Comparison of ENCODE assay signal across 1 cellular context in the genomic region with DNA sequence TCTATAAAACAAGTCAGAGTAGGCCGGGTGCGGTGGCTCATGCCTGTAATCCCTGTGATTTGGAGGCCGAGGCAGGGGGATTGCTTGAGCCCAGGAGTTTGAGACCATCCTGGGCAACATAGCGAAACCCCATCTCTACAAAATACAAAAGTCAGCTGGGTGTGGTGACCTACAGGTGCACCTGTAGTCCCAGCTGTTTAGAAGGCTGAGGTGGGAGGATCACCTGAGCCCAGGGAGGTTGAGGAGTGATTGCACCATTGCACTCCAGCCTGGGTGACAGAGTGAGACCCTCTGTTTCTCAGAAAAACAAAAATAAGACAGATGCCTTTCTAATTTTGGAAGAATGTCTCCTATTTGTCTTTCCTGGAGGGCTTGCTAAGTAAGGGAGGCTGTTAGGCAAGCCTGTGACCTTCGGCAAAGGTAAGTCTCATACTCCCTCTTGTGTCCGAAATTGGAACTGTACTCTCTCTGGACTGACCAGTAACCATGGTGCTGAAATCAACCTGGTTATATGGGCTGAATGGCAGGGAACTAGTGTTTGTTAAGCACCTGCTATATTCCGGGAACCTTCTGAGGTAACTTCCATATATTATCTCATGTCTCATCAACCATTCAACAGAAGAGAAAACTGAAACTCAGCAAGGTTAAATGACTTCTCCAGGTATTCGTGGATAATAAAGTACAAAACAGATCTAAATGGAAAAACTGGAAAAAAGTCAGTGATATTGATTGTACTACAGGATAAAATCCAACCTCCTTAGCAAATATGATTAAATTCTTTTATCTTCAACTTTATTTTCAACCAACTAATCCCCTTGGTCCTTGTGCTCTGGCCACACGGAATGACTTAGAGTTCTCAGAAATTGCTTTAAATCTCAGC.
TF ChIP-seq lines count a peak whose summit lies in the region.

No MANE protein-coding gene starts in this region.

TF ChIP-seq in Ishikawa, 13 proteins besides CTCF, POLR2A, EP300 and RAD21 (continued from another document):
- TF ChIP-seq, protein P1, sequence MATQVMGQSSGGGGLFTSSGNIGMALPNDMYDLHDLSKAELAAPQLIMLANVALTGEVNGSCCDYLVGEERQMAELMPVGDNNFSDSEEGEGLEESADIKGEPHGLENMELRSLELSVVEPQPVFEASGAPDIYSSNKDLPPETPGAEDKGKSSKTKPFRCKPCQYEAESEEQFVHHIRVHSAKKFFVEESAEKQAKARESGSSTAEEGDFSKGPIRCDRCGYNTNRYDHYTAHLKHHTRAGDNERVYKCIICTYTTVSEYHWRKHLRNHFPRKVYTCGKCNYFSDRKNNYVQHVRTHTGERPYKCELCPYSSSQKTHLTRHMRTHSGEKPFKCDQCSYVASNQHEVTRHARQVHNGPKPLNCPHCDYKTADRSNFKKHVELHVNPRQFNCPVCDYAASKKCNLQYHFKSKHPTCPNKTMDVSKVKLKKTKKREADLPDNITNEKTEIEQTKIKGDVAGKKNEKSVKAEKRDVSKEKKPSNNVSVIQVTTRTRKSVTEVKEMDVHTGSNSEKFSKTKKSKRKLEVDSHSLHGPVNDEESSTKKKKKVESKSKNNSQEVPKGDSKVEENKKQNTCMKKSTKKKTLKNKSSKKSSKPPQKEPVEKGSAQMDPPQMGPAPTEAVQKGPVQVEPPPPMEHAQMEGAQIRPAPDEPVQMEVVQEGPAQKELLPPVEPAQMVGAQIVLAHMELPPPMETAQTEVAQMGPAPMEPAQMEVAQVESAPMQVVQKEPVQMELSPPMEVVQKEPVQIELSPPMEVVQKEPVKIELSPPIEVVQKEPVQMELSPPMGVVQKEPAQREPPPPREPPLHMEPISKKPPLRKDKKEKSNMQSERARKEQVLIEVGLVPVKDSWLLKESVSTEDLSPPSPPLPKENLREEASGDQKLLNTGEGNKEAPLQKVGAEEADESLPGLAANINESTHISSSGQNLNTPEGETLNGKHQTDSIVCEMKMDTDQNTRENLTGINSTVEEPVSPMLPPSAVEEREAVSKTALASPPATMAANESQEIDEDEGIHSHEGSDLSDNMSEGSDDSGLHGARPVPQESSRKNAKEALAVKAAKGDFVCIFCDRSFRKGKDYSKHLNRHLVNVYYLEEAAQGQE (IDR thresholded peaks at IDR 0.05; ENCODE audit: low read depth) = peak; percentile 86
- TF ChIP-seq TAF1 (IDR thresholded peaks at IDR 0.05; ENCODE audit: low read depth) (no peak), EGR1 (IDR thresholded peaks at IDR 0.05) (no peak), CREB1 (IDR thresholded peaks at IDR 0.05; ENCODE audit: low read depth) (no peak), TEAD4 (IDR thresholded peaks at IDR 0.05) (no peak), NFIC (IDR thresholded peaks at IDR 0.05) (no peak), CEBPB (IDR thresholded peaks at IDR 0.05) (peak; percentile 44; the same call in 1 of the 2 replicates), FOXM1 (IDR thresholded peaks at IDR 0.05; ENCODE audit: borderline replicate concordance, low read depth) (no peak), TCF12 (IDR thresholded peaks at IDR 0.05; ENCODE audit: low read depth) (0 out of 2 replicates have a peak, but pooled peaks have one; percentile 27), YY1 (IDR thresholded peaks at IDR 0.05; ENCODE audit: low read depth) (no peak)
- TF ChIP-seq, protein P2, sequence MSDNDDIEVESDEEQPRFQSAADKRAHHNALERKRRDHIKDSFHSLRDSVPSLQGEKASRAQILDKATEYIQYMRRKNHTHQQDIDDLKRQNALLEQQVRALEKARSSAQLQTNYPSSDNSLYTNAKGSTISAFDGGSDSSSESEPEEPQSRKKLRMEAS (IDR thresholded peaks at IDR 0.05) = no peak
